Comparison of ENCODE assay signal across 1 cellular context in the genomic region with DNA sequence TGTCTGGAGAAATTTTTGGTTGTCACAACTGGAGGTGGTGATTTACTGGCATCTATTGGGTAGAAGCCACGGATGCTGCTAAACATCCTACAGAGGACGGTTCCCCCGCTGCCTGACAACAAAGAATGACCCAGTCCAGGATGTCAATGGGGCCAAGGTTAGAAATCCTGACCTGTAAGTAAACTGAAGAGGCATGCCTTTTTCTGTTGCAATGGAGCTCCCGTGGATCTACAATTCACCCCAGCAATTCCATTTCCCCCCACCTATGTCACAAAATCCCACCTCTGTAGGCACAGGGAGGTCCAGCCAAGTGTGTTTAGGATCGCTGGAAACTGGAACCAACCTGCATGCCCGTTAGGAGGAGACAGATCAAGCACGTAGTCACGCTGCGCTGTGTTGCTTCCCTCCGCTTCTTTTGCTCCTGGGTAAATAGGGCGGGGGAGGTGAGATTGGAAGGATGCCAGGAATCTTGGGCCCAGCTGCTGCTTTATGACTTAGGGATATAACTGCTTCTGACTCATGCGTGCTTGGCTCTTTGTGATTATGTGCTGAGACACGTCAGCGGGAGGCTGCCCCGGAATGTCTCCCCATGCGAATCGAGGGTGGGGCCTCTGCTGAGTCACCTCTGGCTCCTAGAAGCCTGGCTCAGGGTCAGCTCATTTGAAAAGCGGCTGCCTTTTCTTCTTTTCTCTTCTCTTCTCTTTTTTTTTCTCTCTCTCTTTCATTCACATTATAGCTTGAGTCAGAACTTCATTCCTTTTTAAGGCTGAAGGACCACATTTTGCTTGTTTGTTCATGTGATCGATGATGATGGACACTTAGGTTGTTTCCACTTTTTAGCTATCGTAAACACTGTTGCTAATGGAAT.
TF ChIP-seq lines count a peak whose summit lies in the region.

No MANE protein-coding gene starts in this region.

TF ChIP-seq in endothelial cell of umbilical vein, 7 proteins besides CTCF, POLR2A, EP300 and RAD21:
- TF ChIP-seq MYC (IDR thresholded peaks at IDR 0.05; ENCODE audit: low read depth, low read length): no peak
- TF ChIP-seq POLR2AphosphoS5 (IDR thresholded peaks at IDR 0.05; ENCODE audit: insufficient read depth, low read depth, low read length): peak; percentile 96
- TF ChIP-seq FOS (IDR thresholded peaks at IDR 0.05; ENCODE audit: borderline replicate concordance, insufficient read depth, low read length): peak; percentile 99
- TF ChIP-seq, protein P1, sequence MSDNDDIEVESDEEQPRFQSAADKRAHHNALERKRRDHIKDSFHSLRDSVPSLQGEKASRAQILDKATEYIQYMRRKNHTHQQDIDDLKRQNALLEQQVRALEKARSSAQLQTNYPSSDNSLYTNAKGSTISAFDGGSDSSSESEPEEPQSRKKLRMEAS (IDR thresholded peaks at IDR 0.05; ENCODE audit: insufficient read depth, insufficient read length): peak; percentile 57
- TF ChIP-seq GATA2 (IDR thresholded peaks at IDR 0.05; ENCODE audit: insufficient read depth, insufficient read length, low read depth, low read length): peak; percentile 55
- peak; percentile 96 for TF ChIP-seq JUN (IDR thresholded peaks at IDR 0.05; ENCODE audit: borderline replicate concordance, insufficient read depth, insufficient read length, low read depth)
- no peak for TF ChIP-seq EZH2 (IDR thresholded peaks at IDR 0.05; ENCODE audit: borderline replicate concordance, low read depth, low read length, severe bottlenecking)
TF ChIP-seq in endothelial cell of umbilical vein: peak in this region for 5.
